1 cellular context compared by ENCODE assay signal in genomic region chr16:27179500-27180072, GRCh38.
TF ChIP-seq lines count a peak whose summit lies in the region.

No MANE protein-coding gene starts in this region.

TF ChIP-seq in GM12878, 131 proteins besides CTCF, POLR2A, EP300 and RAD21 (continued from another document and continues in another):
- TF ChIP-seq, protein P1, sequence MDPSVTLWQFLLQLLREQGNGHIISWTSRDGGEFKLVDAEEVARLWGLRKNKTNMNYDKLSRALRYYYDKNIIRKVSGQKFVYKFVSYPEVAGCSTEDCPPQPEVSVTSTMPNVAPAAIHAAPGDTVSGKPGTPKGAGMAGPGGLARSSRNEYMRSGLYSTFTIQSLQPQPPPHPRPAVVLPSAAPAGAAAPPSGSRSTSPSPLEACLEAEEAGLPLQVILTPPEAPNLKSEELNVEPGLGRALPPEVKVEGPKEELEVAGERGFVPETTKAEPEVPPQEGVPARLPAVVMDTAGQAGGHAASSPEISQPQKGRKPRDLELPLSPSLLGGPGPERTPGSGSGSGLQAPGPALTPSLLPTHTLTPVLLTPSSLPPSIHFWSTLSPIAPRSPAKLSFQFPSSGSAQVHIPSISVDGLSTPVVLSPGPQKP (IDR thresholded peaks at IDR 0.05; ENCODE audit: low read depth, low read length): no peak
- TF ChIP-seq JUNB (IDR thresholded peaks at IDR 0.05) (no peak), MEF2B (IDR thresholded peaks at IDR 0.05; ENCODE audit: partially characterized antibody, poor library complexity, severe bottlenecking) (no peak), WRNIP1 (IDR thresholded peaks at IDR 0.05; ENCODE audit: borderline replicate concordance, low read depth, low read length) (no peak), ZNF24 (IDR thresholded peaks at IDR 0.05) (no peak), POLR2AphosphoS5 (IDR thresholded peaks at IDR 0.05; ENCODE audit: low read length) (no peak), TARDBP (IDR thresholded peaks at IDR 0.05; ENCODE audit: borderline replicate concordance) (no peak), PAX5 (IDR thresholded peaks at IDR 0.05; ENCODE audit: borderline replicate concordance, low read depth, low read length) (no peak), IKZF1 (conservative IDR thresholded peaks at IDR 0.05) (peak; percentile 61), SPI1 (IDR thresholded peaks at IDR 0.05; ENCODE audit: borderline replicate concordance, insufficient read depth, low read depth, low read length) (peak; percentile 49; the same call in 1 of the 2 replicates), RAD51 (IDR thresholded peaks at IDR 0.05) (no peak), ZBTB4 (CRISPR knock-in tag; IDR thresholded peaks at IDR 0.05) (no peak), BMI1 (IDR thresholded peaks at IDR 0.05; ENCODE audit: borderline replicate concordance) (no peak), BRCA1 (IDR thresholded peaks at IDR 0.05; ENCODE audit: low read depth, low read length) (no peak), POU2F2 (IDR thresholded peaks at IDR 0.05; ENCODE audit: borderline replicate concordance, low read depth, low read length) (no peak), IRF4 (IDR thresholded peaks at IDR 0.05; ENCODE audit: low read depth, low read length) (0 out of 2 replicates have a peak, but pooled peaks have one; percentile 17), HCFC1 (IDR thresholded peaks at IDR 0.05; ENCODE audit: low read length) (no peak), ZZZ3 (IDR thresholded peaks at IDR 0.05; ENCODE audit: control insufficient read depth, insufficient read length, low read depth) (no peak), SREBF1 (IDR thresholded peaks at IDR 0.05; ENCODE audit: low read length) (no peak), MTA3 (IDR thresholded peaks at IDR 0.05; ENCODE audit: borderline replicate concordance, low read length) (no peak), RELA (IDR thresholded peaks at IDR 0.05; ENCODE audit: borderline replicate concordance, partially characterized antibody) (peak; percentile 44), NFXL1 (IDR thresholded peaks at IDR 0.05; ENCODE audit: borderline replicate concordance) (no peak), MXI1 (IDR thresholded peaks at IDR 0.05; ENCODE audit: low read depth, low read length) (no peak), KAT2A (conservative IDR thresholded peaks at IDR 0.05; ENCODE audit: control insufficient read depth, low read depth, low read length) (no peak), CREM (IDR thresholded peaks at IDR 0.05; ENCODE audit: low read depth) (no peak), SMC3 (IDR thresholded peaks at IDR 0.05; ENCODE audit: borderline replicate concordance, low read length) (peak; percentile 96), RB1 (IDR thresholded peaks at IDR 0.05; ENCODE audit: borderline replicate concordance) (peak; percentile 66; the same call in 1 of the 2 replicates), SIN3A (IDR thresholded peaks at IDR 0.05; ENCODE audit: low read depth, low read length) (no peak), ESRRA (IDR thresholded peaks at IDR 0.05; ENCODE audit: low read length) (no peak), YBX1 (IDR thresholded peaks at IDR 0.05) (no peak), FOXM1 (IDR thresholded peaks at IDR 0.05; ENCODE audit: low read depth, low read length) (no peak), EGR1 (IDR thresholded peaks at IDR 0.05; ENCODE audit: borderline replicate concordance in 1 of 2, low read depth in 2 of 2, low read length in 2 of 2) (no peak), HDAC2 (IDR thresholded peaks at IDR 0.05) (no peak), MAX (IDR thresholded peaks at IDR 0.05; ENCODE audit: low read depth, low read length) (0 out of 2 replicates have a peak, but pooled peaks have one; percentile 13), CHD1 (IDR thresholded peaks at IDR 0.05; ENCODE audit: low read depth, low read length) (no peak), TCF3 (IDR thresholded peaks at IDR 0.05; ENCODE audit: borderline replicate concordance, insufficient read depth, low read depth, low read length) (0 out of 2 replicates have a peak, but pooled peaks have one; percentile 52)
- TF ChIP-seq, protein P2, sequence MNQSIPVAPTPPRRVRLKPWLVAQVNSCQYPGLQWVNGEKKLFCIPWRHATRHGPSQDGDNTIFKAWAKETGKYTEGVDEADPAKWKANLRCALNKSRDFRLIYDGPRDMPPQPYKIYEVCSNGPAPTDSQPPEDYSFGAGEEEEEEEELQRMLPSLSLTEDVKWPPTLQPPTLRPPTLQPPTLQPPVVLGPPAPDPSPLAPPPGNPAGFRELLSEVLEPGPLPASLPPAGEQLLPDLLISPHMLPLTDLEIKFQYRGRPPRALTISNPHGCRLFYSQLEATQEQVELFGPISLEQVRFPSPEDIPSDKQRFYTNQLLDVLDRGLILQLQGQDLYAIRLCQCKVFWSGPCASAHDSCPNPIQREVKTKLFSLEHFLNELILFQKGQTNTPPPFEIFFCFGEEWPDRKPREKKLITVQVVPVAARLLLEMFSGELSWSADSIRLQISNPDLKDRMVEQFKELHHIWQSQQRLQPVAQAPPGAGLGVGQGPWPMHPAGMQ (IDR thresholded peaks at IDR 0.05; ENCODE audit: borderline replicate concordance): no peak
- TF ChIP-seq, protein P3, sequence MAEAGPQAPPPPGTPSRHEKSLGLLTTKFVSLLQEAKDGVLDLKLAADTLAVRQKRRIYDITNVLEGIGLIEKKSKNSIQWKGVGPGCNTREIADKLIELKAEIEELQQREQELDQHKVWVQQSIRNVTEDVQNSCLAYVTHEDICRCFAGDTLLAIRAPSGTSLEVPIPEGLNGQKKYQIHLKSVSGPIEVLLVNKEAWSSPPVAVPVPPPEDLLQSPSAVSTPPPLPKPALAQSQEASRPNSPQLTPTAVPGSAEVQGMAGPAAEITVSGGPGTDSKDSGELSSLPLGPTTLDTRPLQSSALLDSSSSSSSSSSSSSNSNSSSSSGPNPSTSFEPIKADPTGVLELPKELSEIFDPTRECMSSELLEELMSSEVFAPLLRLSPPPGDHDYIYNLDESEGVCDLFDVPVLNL (IDR thresholded peaks at IDR 0.05; ENCODE audit: low read depth, low read length): no peak
- TF ChIP-seq, protein P4, sequence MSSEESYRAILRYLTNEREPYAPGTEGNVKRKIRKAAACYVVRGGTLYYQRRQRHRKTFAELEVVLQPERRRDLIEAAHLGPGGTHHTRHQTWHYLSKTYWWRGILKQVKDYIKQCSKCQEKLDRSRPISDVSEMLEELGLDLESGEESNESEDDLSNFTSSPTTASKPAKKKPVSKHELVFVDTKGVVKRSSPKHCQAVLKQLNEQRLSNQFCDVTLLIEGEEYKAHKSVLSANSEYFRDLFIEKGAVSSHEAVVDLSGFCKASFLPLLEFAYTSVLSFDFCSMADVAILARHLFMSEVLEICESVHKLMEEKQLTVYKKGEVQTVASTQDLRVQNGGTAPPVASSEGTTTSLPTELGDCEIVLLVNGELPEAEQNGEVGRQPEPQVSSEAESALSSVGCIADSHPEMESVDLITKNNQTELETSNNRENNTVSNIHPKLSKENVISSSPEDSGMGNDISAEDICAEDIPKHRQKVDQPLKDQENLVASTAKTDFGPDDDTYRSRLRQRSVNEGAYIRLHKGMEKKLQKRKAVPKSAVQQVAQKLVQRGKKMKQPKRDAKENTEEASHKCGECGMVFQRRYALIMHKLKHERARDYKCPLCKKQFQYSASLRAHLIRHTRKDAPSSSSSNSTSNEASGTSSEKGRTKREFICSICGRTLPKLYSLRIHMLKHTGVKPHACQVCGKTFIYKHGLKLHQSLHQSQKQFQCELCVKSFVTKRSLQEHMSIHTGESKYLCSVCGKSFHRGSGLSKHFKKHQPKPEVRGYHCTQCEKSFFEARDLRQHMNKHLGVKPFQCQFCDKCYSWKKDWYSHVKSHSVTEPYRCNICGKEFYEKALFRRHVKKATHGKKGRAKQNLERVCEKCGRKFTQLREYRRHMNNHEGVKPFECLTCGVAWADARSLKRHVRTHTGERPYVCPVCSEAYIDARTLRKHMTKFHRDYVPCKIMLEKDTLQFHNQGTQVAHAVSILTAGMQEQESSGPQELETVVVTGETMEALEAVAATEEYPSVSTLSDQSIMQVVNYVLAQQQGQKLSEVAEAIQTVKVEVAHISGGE (CRISPR knock-in tag; IDR thresholded peaks at IDR 0.05): no peak
- TF ChIP-seq, protein P5, sequence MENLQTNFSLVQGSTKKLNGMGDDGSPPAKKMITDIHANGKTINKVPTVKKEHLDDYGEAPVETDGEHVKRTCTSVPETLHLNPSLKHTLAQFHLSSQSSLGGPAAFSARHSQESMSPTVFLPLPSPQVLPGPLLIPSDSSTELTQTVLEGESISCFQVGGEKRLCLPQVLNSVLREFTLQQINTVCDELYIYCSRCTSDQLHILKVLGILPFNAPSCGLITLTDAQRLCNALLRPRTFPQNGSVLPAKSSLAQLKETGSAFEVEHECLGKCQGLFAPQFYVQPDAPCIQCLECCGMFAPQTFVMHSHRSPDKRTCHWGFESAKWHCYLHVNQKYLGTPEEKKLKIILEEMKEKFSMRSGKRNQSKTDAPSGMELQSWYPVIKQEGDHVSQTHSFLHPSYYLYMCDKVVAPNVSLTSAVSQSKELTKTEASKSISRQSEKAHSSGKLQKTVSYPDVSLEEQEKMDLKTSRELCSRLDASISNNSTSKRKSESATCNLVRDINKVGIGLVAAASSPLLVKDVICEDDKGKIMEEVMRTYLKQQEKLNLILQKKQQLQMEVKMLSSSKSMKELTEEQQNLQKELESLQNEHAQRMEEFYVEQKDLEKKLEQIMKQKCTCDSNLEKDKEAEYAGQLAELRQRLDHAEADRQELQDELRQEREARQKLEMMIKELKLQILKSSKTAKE (IDR thresholded peaks at IDR 0.05; ENCODE audit: low read depth, poor library complexity, severe bottlenecking): peak; percentile 20
- TF ChIP-seq, protein P6, sequence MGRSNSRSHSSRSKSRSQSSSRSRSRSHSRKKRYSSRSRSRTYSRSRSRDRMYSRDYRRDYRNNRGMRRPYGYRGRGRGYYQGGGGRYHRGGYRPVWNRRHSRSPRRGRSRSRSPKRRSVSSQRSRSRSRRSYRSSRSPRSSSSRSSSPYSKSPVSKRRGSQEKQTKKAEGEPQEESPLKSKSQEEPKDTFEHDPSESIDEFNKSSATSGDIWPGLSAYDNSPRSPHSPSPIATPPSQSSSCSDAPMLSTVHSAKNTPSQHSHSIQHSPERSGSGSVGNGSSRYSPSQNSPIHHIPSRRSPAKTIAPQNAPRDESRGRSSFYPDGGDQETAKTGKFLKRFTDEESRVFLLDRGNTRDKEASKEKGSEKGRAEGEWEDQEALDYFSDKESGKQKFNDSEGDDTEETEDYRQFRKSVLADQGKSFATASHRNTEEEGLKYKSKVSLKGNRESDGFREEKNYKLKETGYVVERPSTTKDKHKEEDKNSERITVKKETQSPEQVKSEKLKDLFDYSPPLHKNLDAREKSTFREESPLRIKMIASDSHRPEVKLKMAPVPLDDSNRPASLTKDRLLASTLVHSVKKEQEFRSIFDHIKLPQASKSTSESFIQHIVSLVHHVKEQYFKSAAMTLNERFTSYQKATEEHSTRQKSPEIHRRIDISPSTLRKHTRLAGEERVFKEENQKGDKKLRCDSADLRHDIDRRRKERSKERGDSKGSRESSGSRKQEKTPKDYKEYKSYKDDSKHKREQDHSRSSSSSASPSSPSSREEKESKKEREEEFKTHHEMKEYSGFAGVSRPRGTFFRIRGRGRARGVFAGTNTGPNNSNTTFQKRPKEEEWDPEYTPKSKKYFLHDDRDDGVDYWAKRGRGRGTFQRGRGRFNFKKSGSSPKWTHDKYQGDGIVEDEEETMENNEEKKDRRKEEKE (IDR thresholded peaks at IDR 0.05): no peak
- TF ChIP-seq, protein P7, sequence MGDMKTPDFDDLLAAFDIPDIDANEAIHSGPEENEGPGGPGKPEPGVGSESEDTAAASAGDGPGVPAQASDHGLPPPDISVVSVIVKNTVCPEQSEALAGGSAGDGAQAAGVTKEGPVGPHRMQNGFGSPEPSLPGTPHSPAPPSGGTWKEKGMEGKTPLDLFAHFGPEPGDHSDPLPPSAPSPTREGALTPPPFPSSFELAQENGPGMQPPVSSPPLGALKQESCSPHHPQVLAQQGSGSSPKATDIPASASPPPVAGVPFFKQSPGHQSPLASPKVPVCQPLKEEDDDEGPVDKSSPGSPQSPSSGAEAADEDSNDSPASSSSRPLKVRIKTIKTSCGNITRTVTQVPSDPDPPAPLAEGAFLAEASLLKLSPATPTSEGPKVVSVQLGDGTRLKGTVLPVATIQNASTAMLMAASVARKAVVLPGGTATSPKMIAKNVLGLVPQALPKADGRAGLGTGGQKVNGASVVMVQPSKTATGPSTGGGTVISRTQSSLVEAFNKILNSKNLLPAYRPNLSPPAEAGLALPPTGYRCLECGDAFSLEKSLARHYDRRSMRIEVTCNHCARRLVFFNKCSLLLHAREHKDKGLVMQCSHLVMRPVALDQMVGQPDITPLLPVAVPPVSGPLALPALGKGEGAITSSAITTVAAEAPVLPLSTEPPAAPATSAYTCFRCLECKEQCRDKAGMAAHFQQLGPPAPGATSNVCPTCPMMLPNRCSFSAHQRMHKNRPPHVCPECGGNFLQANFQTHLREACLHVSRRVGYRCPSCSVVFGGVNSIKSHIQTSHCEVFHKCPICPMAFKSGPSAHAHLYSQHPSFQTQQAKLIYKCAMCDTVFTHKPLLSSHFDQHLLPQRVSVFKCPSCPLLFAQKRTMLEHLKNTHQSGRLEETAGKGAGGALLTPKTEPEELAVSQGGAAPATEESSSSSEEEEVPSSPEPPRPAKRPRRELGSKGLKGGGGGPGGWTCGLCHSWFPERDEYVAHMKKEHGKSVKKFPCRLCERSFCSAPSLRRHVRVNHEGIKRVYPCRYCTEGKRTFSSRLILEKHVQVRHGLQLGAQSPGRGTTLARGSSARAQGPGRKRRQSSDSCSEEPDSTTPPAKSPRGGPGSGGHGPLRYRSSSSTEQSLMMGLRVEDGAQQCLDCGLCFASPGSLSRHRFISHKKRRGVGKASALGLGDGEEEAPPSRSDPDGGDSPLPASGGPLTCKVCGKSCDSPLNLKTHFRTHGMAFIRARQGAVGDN (IDR thresholded peaks at IDR 0.05): 0 out of 2 replicates have a peak, but pooled peaks have one; percentile 45
